In the genomic region with DNA sequence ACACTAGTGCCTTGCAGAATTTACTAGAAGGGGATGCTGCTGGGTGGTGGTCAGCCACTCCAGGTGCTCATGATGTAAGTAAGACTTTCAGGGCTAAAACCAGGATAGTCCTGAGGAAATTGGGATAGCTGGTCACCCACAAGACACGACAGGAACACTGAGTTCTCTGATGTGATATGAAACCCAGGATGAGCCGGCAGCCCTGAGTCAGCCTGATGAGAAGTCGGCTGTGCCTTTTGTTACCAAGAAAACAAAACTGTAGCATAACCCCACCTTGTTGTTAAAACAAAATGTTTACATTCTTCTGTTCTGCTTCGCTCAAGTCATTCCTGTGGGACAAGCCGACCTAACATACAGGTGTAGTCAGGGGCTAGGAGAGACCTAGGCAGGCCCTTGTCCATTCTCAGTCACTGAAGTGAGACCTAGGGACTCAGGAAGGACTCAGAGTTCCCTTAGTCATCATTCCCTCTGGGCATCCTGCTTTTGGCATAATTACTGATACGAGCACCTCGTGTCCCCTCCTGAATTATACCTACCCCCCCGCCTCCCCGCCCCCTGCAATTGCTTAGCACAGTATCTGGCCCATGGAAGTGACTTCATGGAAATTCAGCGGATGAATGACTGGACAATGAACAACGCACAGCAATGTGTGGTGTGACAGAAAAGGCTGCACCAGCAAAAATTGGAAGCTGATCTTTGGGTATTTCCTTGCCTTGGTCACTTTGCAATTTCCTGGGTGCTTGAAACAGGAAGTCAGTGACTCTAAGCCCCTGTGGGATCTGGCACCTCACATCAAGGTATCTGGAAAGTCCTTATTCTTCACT, we compare ENCODE assay signal across 8 cellular contexts. TPM values are rescaled to one million over a fixed set of nuclear protein-coding genes. Genes with fewer than 3 reads are reported as not detected.
DNase-seq lines count a peak whose midpoint lies in the region; ATAC-seq and TF ChIP-seq lines count a peak whose summit lies in the region.

No MANE protein-coding gene starts in this region.

- WGBS in heart right ventricle, 2 donors = 75 to 77% methylated on average over 11 of the region's 11 CpGs
- 71 to 78% methylated on average over 11 of the region's 11 CpGs for WGBS in testis, 2 donors
- WGBS in prostate gland = 63% methylated on average over 11 of the region's 11 CpGs

- POLR2A ChIA-PET in activated CD4-positive, alpha-beta T cell treated with anti-CD3 and anti-CD28 coated beads, Interleukin-2, amount 10 ng/mL, durations not matched to agents 7 days and 5 days (lab: Charles Lee) = no interaction called here

- TF ChIP-seq CTCF in heart right ventricle (IDR thresholded peaks at IDR 0.05) = no peak
- no peak for TF ChIP-seq CTCF in testis (IDR thresholded peaks at IDR 0.05)
- no peak for TF ChIP-seq CTCF in prostate gland (IDR thresholded peaks at IDR 0.05)

- no peaks in the 10 kb centered on the region for H3K9me3 Mint-ChIP-seq in activated CD4-positive, alpha-beta T cell treated with anti-CD3 and anti-CD28 coated beads, Interleukin-2, amount 10 ng/mL, durations not matched to agents 7 days and 5 days
- H3K9me3 Mint-ChIP-seq in activated T-helper 1 cell treated with anti-CD3 and anti-CD28 coated beads, Interleukin-12 subunit alpha, Interleukin-12 subunit beta, Interleukin-2, Interleukin-4 antibody, amounts not matched to agents 30 ng/mL and 10 ng/mL and 1 ng/mL, durations not matched to agents 14 hours and 24 hours and 36 hours = no peaks in the 10 kb centered on the region

- H3K27ac ChIP-seq in heart right ventricle = peak overlapping the region in 9 of 10 donors; percentile 3 to 94 (median 58)
- H3K27ac ChIP-seq in testis = no peak overlapping the region
- no peak overlapping the region for H3K27ac ChIP-seq in prostate gland

- H3K4me1 Mint-ChIP-seq in activated CD4-positive, alpha-beta T cell treated with anti-CD3 and anti-CD28 coated beads, Interleukin-2, amount 10 ng/mL, durations not matched to agents 7 days and 5 days = peaks cover 37% of the 10 kb centered on the region
- peaks cover 47% of the 10 kb centered on the region for H3K4me1 Mint-ChIP-seq in activated T-helper 1 cell treated with anti-CD3 and anti-CD28 coated beads, Interleukin-12 subunit alpha, Interleukin-12 subunit beta, Interleukin-2, Interleukin-4 antibody, amounts not matched to agents 30 ng/mL and 10 ng/mL and 1 ng/mL, durations not matched to agents 14 hours and 24 hours and 36 hours (ENCODE audit: low read depth)

- no peaks in the 10 kb centered on the region for H3K27me3 ChIP-seq in heart right ventricle
- no peaks in the 10 kb centered on the region for H3K27me3 ChIP-seq in testis
- H3K27me3 ChIP-seq in prostate gland (replicated peaks; ENCODE audit: insufficient read depth) = no peaks in the 10 kb centered on the region

- intact Hi-C loops in activated T-helper 1 cell treated with anti-CD3 and anti-CD28 coated beads, Interleukin-12 subunit alpha, Interleukin-12 subunit beta, Interleukin-2, Interleukin-4 antibody, amounts not matched to agents 30 ng/mL and 10 ng/mL and 1 ng/mL, durations not matched to agents 14 hours and 24 hours and 36 hours (cut with micrococcal nuclease) = no loop called here
- intact Hi-C loops in heart right ventricle (cut with DNase I) = no loop called here
- intact Hi-C loops in testis (cut with DNase I; ENCODE audit: low total_unique reads) = no loop called here
- intact Hi-C loops in prostate gland (cut with DNase I) = no loop called here

- TF ChIP-seq POLR2A in testis (IDR thresholded peaks at IDR 0.05) (no peak), prostate gland (IDR thresholded peaks at IDR 0.05) (no peak)

- H3K36me3 Mint-ChIP-seq in activated CD4-positive, alpha-beta T cell treated with anti-CD3 and anti-CD28 coated beads, Interleukin-2, amount 10 ng/mL, durations not matched to agents 7 days and 5 days (ENCODE audit: low read depth) = no peaks in the 10 kb centered on the region
- H3K36me3 Mint-ChIP-seq in activated T-helper 1 cell treated with anti-CD3 and anti-CD28 coated beads, Interleukin-12 subunit alpha, Interleukin-12 subunit beta, Interleukin-2, Interleukin-4 antibody, amounts not matched to agents 30 ng/mL and 10 ng/mL and 1 ng/mL, durations not matched to agents 14 hours and 24 hours and 36 hours (ENCODE audit: low read depth) = no peaks in the 10 kb centered on the region

- peak overlapping the region; percentile 89 for H3K27ac Mint-ChIP-seq in activated CD4-positive, alpha-beta T cell treated with anti-CD3 and anti-CD28 coated beads, Interleukin-2, amount 10 ng/mL, durations not matched to agents 7 days and 5 days
- H3K27ac Mint-ChIP-seq in activated T-helper 1 cell treated with anti-CD3 and anti-CD28 coated beads, Interleukin-12 subunit alpha, Interleukin-12 subunit beta, Interleukin-2, Interleukin-4 antibody, amounts not matched to agents 30 ng/mL and 10 ng/mL and 1 ng/mL, durations not matched to agents 14 hours and 24 hours and 36 hours = peak overlapping the region; percentile 57

- no peak for DNase-seq in activated CD4-positive, alpha-beta T cell treated with anti-CD3 and anti-CD28 coated beads, Interleukin-2, amount 10 ng/mL, durations not matched to agents 7 days and 5 days
- DNase-seq in activated CD4-positive, alpha-beta T cell treated with anti-CD3 and anti-CD28 coated beads, Interleukin-2, amount 50 U/mL, for 4 hours = no peak
- no peak for DNase-seq in activated T-helper 1 cell treated with anti-CD3 and anti-CD28 coated beads, Interleukin-12 subunit alpha, Interleukin-12 subunit beta, Interleukin-2, Interleukin-4 antibody, amounts not matched to agents 30 ng/mL and 10 ng/mL and 1 ng/mL, durations not matched to agents 14 hours and 24 hours and 36 hours (ENCODE audit: low spot score)
- DNase-seq in heart right ventricle = no peak
- peak; percentile 23 for DNase-seq in testis
- no peak for DNase-seq in A172 (ENCODE audit: low spot score)
- DNase-seq in prostate gland (ENCODE audit: low spot score) = no peak

- H3K9me3 ChIP-seq in heart right ventricle = no peaks in the 10 kb centered on the region
- H3K9me3 ChIP-seq in testis = no peaks in the 10 kb centered on the region
- no peaks in the 10 kb centered on the region for H3K9me3 ChIP-seq in prostate gland

- H3K4me1 ChIP-seq in heart right ventricle (peaks cover 0 to 71% (median 4%) of the 10 kb centered on the region in 9 donors), testis (no peaks in the 10 kb centered on the region), prostate gland (replicated peaks) (no peaks in the 10 kb centered on the region)

- peaks cover 3% of the 10 kb centered on the region for H3K27me3 Mint-ChIP-seq in activated CD4-positive, alpha-beta T cell treated with anti-CD3 and anti-CD28 coated beads, Interleukin-2, amount 10 ng/mL, durations not matched to agents 7 days and 5 days
- H3K27me3 Mint-ChIP-seq in activated T-helper 1 cell treated with anti-CD3 and anti-CD28 coated beads, Interleukin-12 subunit alpha, Interleukin-12 subunit beta, Interleukin-2, Interleukin-4 antibody, amounts not matched to agents 30 ng/mL and 10 ng/mL and 1 ng/mL, durations not matched to agents 14 hours and 24 hours and 36 hours (ENCODE audit: insufficient read depth) = no peaks in the 10 kb centered on the region

- H3K4me3 Mint-ChIP-seq in activated CD4-positive, alpha-beta T cell treated with anti-CD3 and anti-CD28 coated beads, Interleukin-2, amount 10 ng/mL, durations not matched to agents 7 days and 5 days = no peak overlapping the region
- H3K4me3 Mint-ChIP-seq in activated T-helper 1 cell treated with anti-CD3 and anti-CD28 coated beads, Interleukin-12 subunit alpha, Interleukin-12 subunit beta, Interleukin-2, Interleukin-4 antibody, amounts not matched to agents 30 ng/mL and 10 ng/mL and 1 ng/mL, durations not matched to agents 14 hours and 24 hours and 36 hours = no peak overlapping the region

- no peak overlapping the region for H3K4me3 ChIP-seq in heart right ventricle
- H3K4me3 ChIP-seq in testis = no peak overlapping the region
- H3K4me3 ChIP-seq in prostate gland = no peak overlapping the region

- ATAC-seq in heart right ventricle = peak; percentile 26 to 73 (median 54)
- ATAC-seq in GM21390 (IDR thresholded peaks at IDR 0.05; ENCODE audit: unreplicated experiment) = no peak

- CTCF ChIA-PET in activated CD4-positive, alpha-beta T cell treated with anti-CD3 and anti-CD28 coated beads, Interleukin-2, amount 10 ng/mL, durations not matched to agents 7 days and 5 days (lab: Charles Lee) = interaction anchor here (0.5 to 2.1 kb wide), 4 partner anchors 8 to 307 kb away, joined by 3 to 7 read pairs (median 4); no protein-coding TSS in a partner anchor

- H3K36me3 ChIP-seq in heart right ventricle (no peaks in the 10 kb centered on the region), testis (ENCODE audit: low read depth, missing control alignments) (no peaks in the 10 kb centered on the region), prostate gland (no peaks in the 10 kb centered on the region)

RNA-seq across cellular contexts. Expression of gene TLR2, which starts 31.9 kb away (rescaled TPM):
- total RNA-seq in activated CD4-positive, alpha-beta T cell treated with anti-CD3 and anti-CD28 coated beads, Interleukin-2, amount 10 ng/mL, durations not matched to agents 7 days and 5 days = 1 to 10 TPM in 1 of 2 experiments, under 1 TPM in 1; 0.97 to 2.0 TPM
- 0.49 and 1.0 TPM in 2 replicates for total RNA-seq in activated T-helper 1 cell treated with anti-CD3 and anti-CD28 coated beads, Interleukin-12 subunit alpha, Interleukin-12 subunit beta, Interleukin-2, Interleukin-4 antibody, amounts not matched to agents 30 ng/mL and 10 ng/mL and 1 ng/mL, durations not matched to agents 14 hours and 24 hours and 36 hours
- total RNA-seq in heart right ventricle = 10 to 100 TPM in 1 of 10 donors, 1 to 10 TPM in 7, under 1 TPM in 2; 0.60 to 18.2 (median 3.3) TPM
- polyA plus RNA-seq in heart right ventricle = 1 to 10 TPM; 2.6 to 3.1 TPM
- 10 to 100 TPM in 1 of 2 donors, 1 to 10 TPM in 1; 8.7 to 12.0 TPM for total RNA-seq in testis
- polyA plus RNA-seq in testis (ENCODE audit: insufficient read depth, low read depth, low replicate concordance) = 5.4 TPM
- total RNA-seq in A172 (2014; rRNA removed; shearing (Covaris generic)) = not detected in 2 replicates
- 1 to 10 TPM; 5.5 to 8.9 TPM for total RNA-seq in prostate gland

Comparison
In these comparisons a context has a peak if more than half of its experiments do, and no peak if none do; other contexts are left out.
1. H3K27ac ChIP-seq: peak in heart right ventricle (9 of 10); none in testis (0 of 2) and prostate gland (0 of 2).